Comparison of ENCODE assay signal across 29 cellular contexts in genomic region chr16:71708696-71709095, GRCh38. TPM values are rescaled to one million over a fixed set of nuclear protein-coding genes. Genes with fewer than 3 reads are reported as not detected.
DNase-seq lines count a peak whose midpoint lies in the region; ATAC-seq, FAIRE-seq and TF ChIP-seq lines count a peak whose summit lies in the region.
"Had no signal": no experiment of that assay in that cellular context is flagged by ENCODE, and none has a peak within 500 bp of the region (broad histone marks: within the 10 kb centered on the region; RNA-seq: fewer than 3 reads in every experiment).

No MANE protein-coding gene starts in this region.

- H3K9ac ChIP-seq in HUES64 (ENCODE audit: low read depth, low read length): no peak overlapping the region
- H3K9ac ChIP-seq in H1 (replicated peaks in 1 of 4; ENCODE audit: extremely low read depth in 1 of 4, low read depth in 3 of 4, low read length in 3 of 4): no peak overlapping the region
- H3K9ac ChIP-seq: BLaER1 had no signal

- H2BK15ac ChIP-seq in H1 (ENCODE audit: low read length): no peak overlapping the region

- no peak for TF ChIP-seq EP300 in H1 (IDR thresholded peaks at IDR 0.05; ENCODE audit: borderline replicate concordance in 1 of 2, low read depth in 2 of 2, low read length in 2 of 2)

- no peak overlapping the region for H3K4me2 ChIP-seq in H1 (ENCODE audit: insufficient read depth in 1 of 2, low read depth in 2 of 2, low read length in 2 of 2)
- H3K4me2 ChIP-seq: BLaER1 had no signal

- no peak for TF ChIP-seq CTCF in H1 (IDR thresholded peaks at IDR 0.05; ENCODE audit: control extremely low read depth in 1 of 3, insufficient read depth in 1 of 3, low read depth in 1 of 3, low read length in 3 of 3)
- no peak for TF ChIP-seq CTCF in nephron progenitor cell (IDR thresholded peaks at IDR 0.05)

- no peak overlapping the region for H3K23ac ChIP-seq in H1 (ENCODE audit: insufficient read length)

- no peak overlapping the region for H3K14ac ChIP-seq in H1 (ENCODE audit: insufficient read length)

- CTCF ChIA-PET in H1 (lab: Charles Lee; ENCODE audit: partially characterized antibody): interaction anchor here (0.9 kb wide), 1 partner anchor 98 kb away, joined by 3 read pairs; no protein-coding TSS in a partner anchor

- H2AK5ac ChIP-seq in H1 (ENCODE audit: low read depth, low read length): no peak overlapping the region

- H3K27ac ChIP-seq in ACC112 (ENCODE audit: low read depth, low read length) (peak overlapping the region; percentile 85), HUES64 (ENCODE audit: low read depth, low read length) (0 out of 2 replicates have a peak overlapping the region, but pooled peaks have one; percentile 20), H1 (ENCODE audit: low read depth, low read length) (no peak overlapping the region)
- H3K27ac ChIP-seq: BLaER1, brain microvascular endothelial cell, thyroid gland had no signal

- H3K36me3 ChIP-seq in ACC112 (ENCODE audit: insufficient read depth, low read length) (no peaks in the 10 kb centered on the region), HUES64 (ENCODE audit: insufficient read depth, low read length) (peaks cover 10% of the 10 kb centered on the region), H1 (ENCODE audit: control insufficient read depth in 2 of 4, insufficient read depth in 4 of 4, low read length in 3 of 4) (peaks cover 0 to 4% (median 0%) of the 10 kb centered on the region in 4 experiments; a peak in 1 of 8 replicates)
- H3K36me3 ChIP-seq: brain microvascular endothelial cell, gastrocnemius medialis, thyroid gland had no signal

- no peaks in the 10 kb centered on the region for H3K27me3 ChIP-seq in ACC112 (ENCODE audit: insufficient read depth, low read length)
- no peaks in the 10 kb centered on the region for H3K27me3 ChIP-seq in HUES64 (ENCODE audit: insufficient read depth, low read length)
- no peaks in the 10 kb centered on the region for H3K27me3 ChIP-seq in H1 (replicated peaks in 1 of 4; ENCODE audit: control insufficient read depth in 3 of 4, extremely low read depth in 1 of 4, insufficient read depth in 3 of 4, low read length in 3 of 4)
- H3K27me3 ChIP-seq: BLaER1, brain microvascular endothelial cell, gastrocnemius medialis, thyroid gland had no signal

- H3K79me1 ChIP-seq in H1 (ENCODE audit: low read depth, low read length): 0 out of 2 replicates have a peak, but pooled peaks cover 2% of the 10 kb centered on the region

- no peaks in the 10 kb centered on the region for H3K23me2 ChIP-seq in H1 (ENCODE audit: low read depth, low read length)

- DNase-seq in H1 (ENCODE audit: low read depth in 1 of 2, low spot score in 2 of 2): no peak
- no peak for DNase-seq in nephron progenitor cell
- DNase-seq in mesenteric fat pad (ENCODE audit: low spot score): no peak
- DNase-seq: activated CD8-positive, alpha-beta T cell treated with anti-CD3 and anti-CD28 coated beads for 36 hours; amniotic stem cell; brain microvascular endothelial cell; cerebellar nuclear complex; DMS 273 treated with DMSO at 0.1 percent for 48 hours; gastrocnemius medialis; hypothalamus; immature natural killer cell; MM.1S; NCI-H1105 treated with DMSO at 0.1 percent for 48 hours; NCI-H1930; NCI-H526; right cardiac atrium; SIG-M5; stimulated activated CD4-positive, alpha-beta T cell treated with anti-CD3 and anti-CD28 coated beads, Interleukin-12 subunit alpha, Interleukin-12 subunit beta, amount 100 ng/mL, for 4 hours; stimulated activated CD4-positive, alpha-beta T cell treated with anti-CD3 and anti-CD28 coated beads, Interleukin-2, amount 100 ng/mL, for 48 hours; thyroid gland had no signal

- ATAC-seq in GM21786 (IDR thresholded peaks at IDR 0.05; ENCODE audit: unreplicated experiment): no peak
- no peak for ATAC-seq in GM18517 (IDR thresholded peaks at IDR 0.05; ENCODE audit: unreplicated experiment)
- ATAC-seq in HG02884 (IDR thresholded peaks at IDR 0.05; ENCODE audit: unreplicated experiment): no peak
- ATAC-seq: activated CD8-positive, alpha-beta T cell treated with anti-CD3 and anti-CD28 coated beads for 36 hours; gastrocnemius medialis; GM12878; right cardiac atrium had no signal

- peak overlapping the region; percentile 93 for H3K27ac Mint-ChIP-seq in nephron progenitor cell
- H3K27ac Mint-ChIP-seq: activated CD8-positive, alpha-beta T cell treated with anti-CD3 and anti-CD28 coated beads for 36 hours; activated naive CD4-positive, alpha-beta T cell treated with anti-CD3 and anti-CD28 coated beads, Interleukin-2, amount 50 U/mL, for 24 hours; immature natural killer cell; T-helper 2 cell treated with Interferon-gamma antibody and Interleukin-4, amounts not matched to agents 5 μg/mL and 100 μg/mL, for 36 hours had no signal

- peaks cover 46% of the 10 kb centered on the region for H3K79me2 ChIP-seq in ACC112 (ENCODE audit: control insufficient read depth, insufficient read depth, low read length, unreplicated experiment)
- H3K79me2 ChIP-seq in H1 (ENCODE audit: control insufficient read depth in 1 of 2, insufficient read depth in 2 of 2, low read length in 2 of 2): peaks cover 0 to 34% of the 10 kb centered on the region in 2 experiments; a peak in 2 of 4 replicates

- no peak overlapping the region for H4K91ac ChIP-seq in H1 (replicated peaks; ENCODE audit: insufficient read length, low read length)

- H3K4me3 ChIP-seq in ACC112 (ENCODE audit: low read depth, low read length) (no peak overlapping the region), HUES64 (ENCODE audit: low read length) (no peak overlapping the region), H1 (ENCODE audit: extremely low read depth in 1 of 4, insufficient read depth in 2 of 4, low read depth in 3 of 4, low read length in 4 of 4) (no peak overlapping the region)
- H3K4me3 ChIP-seq: BLaER1, gastrocnemius medialis, GM12878, thyroid gland had no signal

- TF ChIP-seq POLR2A in H1 (IDR thresholded peaks at IDR 0.05; ENCODE audit: control extremely low read depth in 1 of 2, low read depth in 2 of 2, low read length in 2 of 2): no peak

- no peak for FAIRE-seq in H1 (lab: Jason Lieb, UNC)
- FAIRE-seq: GM12878 had no signal

- peaks cover 3% of the 10 kb centered on the region for H3K27me3 Mint-ChIP-seq in nephron progenitor cell (ENCODE audit: low read depth, poor library complexity)
- H3K27me3 Mint-ChIP-seq: activated CD8-positive, alpha-beta T cell treated with anti-CD3 and anti-CD28 coated beads for 36 hours; activated naive CD4-positive, alpha-beta T cell treated with anti-CD3 and anti-CD28 coated beads, Interleukin-2, amount 50 U/mL, for 24 hours had no signal

- no peak overlapping the region for H2AFZ ChIP-seq in ACC112 (ENCODE audit: low read length, unreplicated experiment)
- H2AFZ ChIP-seq in H1 (ENCODE audit: low read length): no peak overlapping the region

- H3K9me3 ChIP-seq in HUES64 (ENCODE audit: insufficient read depth, low read depth, low read length) (no peaks in the 10 kb centered on the region), H1 (ENCODE audit: insufficient read depth in 2 of 2, low read depth in 1 of 2, low read length in 1 of 2) (no peaks in the 10 kb centered on the region)
- H3K9me3 ChIP-seq: BLaER1, gastrocnemius medialis, thyroid gland had no signal

- 0 out of 2 replicates have a peak overlapping the region, but pooled peaks have one; percentile 32 for H2BK12ac ChIP-seq in H1 (ENCODE audit: low read depth, low read length)

- H3K56ac ChIP-seq in H1 (replicated peaks; ENCODE audit: insufficient read length, low read depth, low read length): no peak overlapping the region

- no peak overlapping the region for H3K4me3 Mint-ChIP-seq in nephron progenitor cell
- H3K4me3 Mint-ChIP-seq: activated CD8-positive, alpha-beta T cell treated with anti-CD3 and anti-CD28 coated beads for 36 hours; activated naive CD4-positive, alpha-beta T cell treated with anti-CD3 and anti-CD28 coated beads, Interleukin-2, amount 50 U/mL, for 24 hours; immature natural killer cell; T-helper 2 cell treated with Interferon-gamma antibody and Interleukin-4, amounts not matched to agents 5 μg/mL and 100 μg/mL, for 36 hours had no signal

- no peak overlapping the region for H3K4ac ChIP-seq in H1 (replicated peaks; ENCODE audit: insufficient read length, low read depth, low read length)

- H2BK5ac ChIP-seq in H1 (ENCODE audit: low read depth, low read length): peak overlapping the region; percentile 26; the same call in 1 of the 2 replicates

- no peak overlapping the region for H4K5ac ChIP-seq in H1 (ENCODE audit: insufficient read length, low read depth, low read length)

- no peaks in the 10 kb centered on the region for H3K9me3 Mint-ChIP-seq in nephron progenitor cell
- H3K9me3 Mint-ChIP-seq: activated CD8-positive, alpha-beta T cell treated with anti-CD3 and anti-CD28 coated beads for 36 hours; activated naive CD4-positive, alpha-beta T cell treated with anti-CD3 and anti-CD28 coated beads, Interleukin-2, amount 50 U/mL, for 24 hours; immature natural killer cell; T-helper 2 cell treated with Interferon-gamma antibody and Interleukin-4, amounts not matched to agents 5 μg/mL and 100 μg/mL, for 36 hours had no signal

- POLR2A ChIA-PET in H1 (lab: Charles Lee; ENCODE audit: partially characterized antibody): interaction anchor here (0.7 to 2.4 kb wide), 7 partner anchors 9 to 187 kb away, joined by 3 to 21 read pairs (median 4); partner anchors contain the start of gene IST1

- peaks cover 15% of the 10 kb centered on the region for H3K36me3 Mint-ChIP-seq in nephron progenitor cell (ENCODE audit: low read depth)
- H3K36me3 Mint-ChIP-seq: activated naive CD4-positive, alpha-beta T cell treated with anti-CD3 and anti-CD28 coated beads, Interleukin-2, amount 50 U/mL, for 24 hours; immature natural killer cell had no signal

- H3K4me1 Mint-ChIP-seq in nephron progenitor cell: peaks cover 25% of the 10 kb centered on the region
- H3K4me1 Mint-ChIP-seq: activated naive CD4-positive, alpha-beta T cell treated with anti-CD3 and anti-CD28 coated beads, Interleukin-2, amount 50 U/mL, for 24 hours had no signal

- H2BK20ac ChIP-seq in H1 (ENCODE audit: low read length): no peak overlapping the region

- H3K4me1 ChIP-seq in ACC112 (ENCODE audit: control insufficient read depth, insufficient read depth, low read length, unreplicated experiment) (peaks cover 37% of the 10 kb centered on the region), HUES64 (ENCODE audit: insufficient read depth, low read length) (peaks cover 71% of the 10 kb centered on the region), H1 (replicated peaks in 1 of 4; ENCODE audit: control insufficient read depth in 3 of 4, insufficient read depth in 4 of 4, low read length in 3 of 4) (peaks cover 3 to 22% (median 13%) of the 10 kb centered on the region in 4 experiments; a peak in 5 of 7 replicates)
- H3K4me1 ChIP-seq: BLaER1 had no signal

- H4K8ac ChIP-seq in H1 (ENCODE audit: extremely low read depth, insufficient read depth, low read length): no peak overlapping the region

- TF ChIP-seq RAD21 in H1 (IDR thresholded peaks at IDR 0.05 in 1 of 2, conservative IDR thresholded peaks at IDR 0.05 in 1 of 2; ENCODE audit: low read depth in 2 of 2, low read length in 2 of 2): no peak

- H2BK120ac ChIP-seq in H1 (replicated peaks; ENCODE audit: low read depth, low read length): no peak overlapping the region

- 97% methylated on average over 2 of the region's 2 CpGs for WGBS in HUES64
- WGBS in H1 (ENCODE audit: extremely low coverage in 1 of 2, insufficient coverage in 1 of 2, insufficient read length in 1 of 2, insufficient replicate concordance in 2 of 2, low coverage in 1 of 2, low lambda C conversion rate in 2 of 2, missing lambda C conversion rate in 1 of 2), 2 experiments: 100% methylated on average over 2 of the region's 2 CpGs; no CpG with 5 or more reads in 1 of the 2 experiments

- no peak overlapping the region for H3K18ac ChIP-seq in H1 (ENCODE audit: extremely low read depth, low read length)

- no peaks in the 10 kb centered on the region for H4K20me1 ChIP-seq in H1 (replicated peaks in 1 of 2; ENCODE audit: control insufficient read depth in 1 of 2, insufficient read depth in 2 of 2, low read length in 2 of 2)

RNA-seq across cellular contexts. Expression of gene PHLPP2, which starts 15.8 kb away (rescaled TPM):
- polyA plus RNA-seq in HUES64 (2013, experiment 1 of 2): 6.6 TPM
- 5.3 TPM for polyA plus RNA-seq in HUES64 (2013, experiment 2 of 2)
- 12.8 and 12.9 TPM in 2 replicates for total RNA-seq in H1 (2021; fragmentation: NEBNext Ultra II Directional; extraction: Animal tissue kit (Norgen Biotek cat#: 25700))
- 6.2 and 7.3 TPM in 2 replicates for polyA plus RNA-seq in H1 (2011; rRNA removed)
- 8.4 TPM for polyA plus RNA-seq in H1 (2011; cell fraction: cytosol; rRNA removed)
- polyA plus RNA-seq in H1 (2011; cell fraction: nucleus; rRNA removed): 12.3 TPM
- polyA plus RNA-seq in H1 (2012, experiment 1 of 2): 6.0 to 7.7 TPM (median 7.4 TPM) in 4 replicates
- polyA plus RNA-seq in H1 (2012, experiment 2 of 2): 0.55 TPM
- 5.1 TPM for polyA plus RNA-seq in H1 (2013, experiment 1 of 2)
- 5.6 TPM for polyA plus RNA-seq in H1 (2013, experiment 2 of 2)
- polyA minus RNA-seq in H1 (2011; rRNA and poly(A)+ RNA removed): 38.1 and 51.2 TPM in 2 replicates
- polyA minus RNA-seq in H1 (2011; cell fraction: cytosol; rRNA and poly(A)+ RNA removed): 14.8 TPM
- 21.3 TPM for polyA minus RNA-seq in H1 (2011; cell fraction: nucleus; rRNA and poly(A)+ RNA removed)
- total RNA-seq in mesenteric fat pad: 16.5 TPM
